10 cellular contexts compared by ENCODE assay signal in the genomic region with DNA sequence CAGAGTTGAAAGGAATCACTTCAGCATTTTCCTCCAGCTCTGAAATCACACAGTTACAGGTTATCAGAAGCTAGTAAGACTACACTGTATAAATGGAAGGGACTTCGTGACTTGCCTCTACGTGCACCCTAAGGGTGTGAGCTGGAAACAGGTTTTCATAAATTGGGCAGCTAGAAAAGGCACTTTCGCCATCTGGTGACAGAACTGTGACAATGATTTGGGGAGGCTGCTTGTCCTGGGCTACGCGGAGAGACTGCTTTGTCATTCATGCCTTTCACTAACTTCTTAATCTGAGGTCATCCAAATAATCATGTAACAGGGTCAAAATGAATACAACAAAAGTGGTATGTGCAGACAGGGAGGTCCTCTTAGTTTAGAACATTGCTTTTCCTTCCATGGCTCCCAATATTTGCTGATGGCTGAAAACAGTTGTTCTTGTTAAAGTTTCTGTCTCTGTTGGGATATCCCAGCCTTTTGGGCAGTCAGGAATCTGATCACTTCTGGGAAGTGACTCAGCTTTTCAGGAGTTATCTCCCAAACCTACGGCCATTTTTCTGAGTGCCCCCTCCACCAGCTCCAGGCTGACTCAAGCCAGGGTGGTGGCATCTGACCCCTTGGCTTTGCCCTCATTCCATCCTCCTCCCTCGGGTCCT. TPM values are rescaled to one million over a fixed set of nuclear protein-coding genes. Genes with fewer than 3 reads are reported as not detected.
DNase-seq lines count a peak whose midpoint lies in the region; ATAC-seq, FAIRE-seq and TF ChIP-seq lines count a peak whose summit lies in the region.
"Had no signal": no experiment of that assay in that cellular context is flagged by ENCODE, and none has a peak within 500 bp of the region (broad histone marks: within the 10 kb centered on the region; RNA-seq: fewer than 3 reads in every experiment).

No MANE protein-coding gene starts in this region.

- no peaks in the 10 kb centered on the region; the same call in 2 of the 3 replicates for H3K9me3 Mint-ChIP-seq in GM23338
- H3K9me3 Mint-ChIP-seq in activated CD8-positive, alpha-beta memory T cell treated with anti-CD3 and anti-CD28 coated beads, Interleukin-2, amount 10 ng/mL, durations not matched to agents 7 days and 5 days (ENCODE audit: low read depth) = peaks cover 10% of the 10 kb centered on the region

- TF ChIP-seq RAD21 in H1 (IDR thresholded peaks at IDR 0.05 in 1 of 2, conservative IDR thresholded peaks at IDR 0.05 in 1 of 2; ENCODE audit: low read depth in 2 of 2, low read length in 2 of 2) = peak; percentile 81 to 86

- no peak for TF ChIP-seq POLR2A in H1 (IDR thresholded peaks at IDR 0.05; ENCODE audit: control extremely low read depth in 1 of 2, low read depth in 2 of 2, low read length in 2 of 2)

- no peak overlapping the region for H2BK15ac ChIP-seq in H1 (ENCODE audit: low read length)

- H2AK5ac ChIP-seq in H1 (ENCODE audit: low read depth, low read length) = no peak overlapping the region

- H4K5ac ChIP-seq in H1 (ENCODE audit: insufficient read length, low read depth, low read length) = no peak overlapping the region

- peak overlapping the region; percentile 70; the same call in 1 of the 2 replicates for H2AFZ ChIP-seq in GM23338
- H2AFZ ChIP-seq in H1 (ENCODE audit: low read length) = peak overlapping the region; percentile 7; the same call in 1 of the 2 replicates

- H3K4ac ChIP-seq in H1 (replicated peaks; ENCODE audit: insufficient read length, low read depth, low read length) = no peak overlapping the region

- peaks cover 13% of the 10 kb centered on the region for H3K4me1 ChIP-seq in GM23338 (ENCODE audit: insufficient read depth)
- H3K4me1 ChIP-seq in H1 (replicated peaks in 1 of 4; ENCODE audit: control insufficient read depth in 3 of 4, insufficient read depth in 4 of 4, low read length in 3 of 4) = peaks cover 0 to 7% (median 2%) of the 10 kb centered on the region in 4 experiments; a peak in 1 of 7 replicates

- no peaks in the 10 kb centered on the region for H3K79me2 ChIP-seq in GM23338 (replicated peaks; ENCODE audit: insufficient read depth)
- no peaks in the 10 kb centered on the region for H3K79me2 ChIP-seq in H1 (ENCODE audit: control insufficient read depth in 1 of 2, insufficient read depth in 2 of 2, low read length in 2 of 2)

- no peak overlapping the region for H3K23ac ChIP-seq in H1 (ENCODE audit: insufficient read length)

- H2BK5ac ChIP-seq in H1 (ENCODE audit: low read depth, low read length) = no peak overlapping the region; the same call in 1 of the 2 replicates

- 0 out of 2 replicates have a peak, but pooled peaks cover 5% of the 10 kb centered on the region for H3K9me2 ChIP-seq in GM23338 (ENCODE audit: insufficient read depth)

- H4K20me1 ChIP-seq in GM23338 (replicated peaks; ENCODE audit: insufficient read depth) (no peaks in the 10 kb centered on the region), H1 (replicated peaks in 1 of 2; ENCODE audit: control insufficient read depth in 1 of 2, insufficient read depth in 2 of 2, low read length in 2 of 2) (peaks cover 0 to 5% of the 10 kb centered on the region in 2 experiments)

- DNase-seq in DMS 273 (lab: John Stamatoyannopoulos, UW; ENCODE audit: unreplicated experiment) = peak; percentile 69
- DNase-seq in DMS 273 treated with DMSO at 0.1 percent for 48 hours (lab: John Stamatoyannopoulos, UW) = no peak
- peak; percentile 84 for DNase-seq in GM23338 (ENCODE audit: low spot score)
- peak; percentile 1 for DNase-seq in M059J (ENCODE audit: low read depth)
- DNase-seq in H1 (ENCODE audit: low read depth in 1 of 2, low spot score in 2 of 2) = peak in 1 of 2 experiments; percentile 43
- peak; percentile 66 for DNase-seq in retina
- DNase-seq in GM03348 (ENCODE audit: low spot score) = no peak
- no peak for DNase-seq in activated CD8-positive, alpha-beta memory T cell treated with anti-CD3 and anti-CD28 coated beads, Interleukin-2, amount 10 ng/mL, durations not matched to agents 7 days and 5 days

- POLR2A ChIA-PET in H1 (lab: Charles Lee; ENCODE audit: partially characterized antibody) = interaction anchor here (0.6 kb wide), 1 partner anchor 10 kb away, joined by 3 read pairs; no protein-coding TSS in a partner anchor

- no peak overlapping the region for H2BK120ac ChIP-seq in H1 (replicated peaks; ENCODE audit: low read depth, low read length)

- no peaks in the 10 kb centered on the region for H3K27me3 ChIP-seq in GM23338 (ENCODE audit: insufficient read depth)
- no peaks in the 10 kb centered on the region for H3K27me3 ChIP-seq in H1 (replicated peaks in 1 of 4; ENCODE audit: control insufficient read depth in 3 of 4, extremely low read depth in 1 of 4, insufficient read depth in 3 of 4, low read length in 3 of 4)

- no peak overlapping the region for H2BK20ac ChIP-seq in H1 (ENCODE audit: low read length)

- no peak overlapping the region for H3K4me3 ChIP-seq in GM23338
- H3K4me3 ChIP-seq in H1 (ENCODE audit: extremely low read depth in 1 of 4, insufficient read depth in 2 of 4, low read depth in 3 of 4, low read length in 4 of 4) = no peak overlapping the region

- WGBS in H1 (ENCODE audit: extremely low coverage in 1 of 2, insufficient coverage in 1 of 2, insufficient read length in 1 of 2, insufficient replicate concordance in 2 of 2, low coverage in 1 of 2, low lambda C conversion rate in 2 of 2, missing lambda C conversion rate in 1 of 2), 2 experiments = 56% methylated on average over 7 of the region's 7 CpGs; no CpG with 5 or more reads in 1 of the 2 experiments

- no peak overlapping the region for H4K91ac ChIP-seq in H1 (replicated peaks; ENCODE audit: insufficient read length, low read length)

- 0 out of 2 replicates have a peak overlapping the region, but pooled peaks have one; percentile 7 for H3K4me2 ChIP-seq in GM23338
- no peak overlapping the region for H3K4me2 ChIP-seq in H1 (ENCODE audit: insufficient read depth in 1 of 2, low read depth in 2 of 2, low read length in 2 of 2)

- no peak overlapping the region for H4K8ac ChIP-seq in H1 (ENCODE audit: extremely low read depth, insufficient read depth, low read length)

- H3K9ac ChIP-seq in H1 (replicated peaks in 1 of 4; ENCODE audit: extremely low read depth in 1 of 4, low read depth in 3 of 4, low read length in 3 of 4) = no peak overlapping the region

- peak overlapping the region; percentile 65; the same call in 1 of the 2 replicates for H3K27ac Mint-ChIP-seq in GM23338
- no peak overlapping the region for H3K27ac Mint-ChIP-seq in activated CD8-positive, alpha-beta memory T cell treated with anti-CD3 and anti-CD28 coated beads, Interleukin-2, amount 10 ng/mL, durations not matched to agents 7 days and 5 days

- peaks cover 18% of the 10 kb centered on the region for H3K4me1 Mint-ChIP-seq in GM23338
- H3K4me1 Mint-ChIP-seq in activated CD8-positive, alpha-beta memory T cell treated with anti-CD3 and anti-CD28 coated beads, Interleukin-2, amount 10 ng/mL, durations not matched to agents 7 days and 5 days = no peaks in the 10 kb centered on the region

- H3K27me3 Mint-ChIP-seq in GM23338 (ENCODE audit: insufficient read depth, low read depth, poor library complexity) = no peaks in the 10 kb centered on the region
- no peaks in the 10 kb centered on the region for H3K27me3 Mint-ChIP-seq in activated CD8-positive, alpha-beta memory T cell treated with anti-CD3 and anti-CD28 coated beads, Interleukin-2, amount 10 ng/mL, durations not matched to agents 7 days and 5 days

- no peak overlapping the region for H3K27ac ChIP-seq in GM23338 (ENCODE audit: low read depth)
- no peak overlapping the region for H3K27ac ChIP-seq in H1 (ENCODE audit: low read depth, low read length)

- no peak overlapping the region for H3K18ac ChIP-seq in H1 (ENCODE audit: extremely low read depth, low read length)

- peaks cover 10% of the 10 kb centered on the region; the same call in 1 of the 2 replicates for H3K23me2 ChIP-seq in H1 (ENCODE audit: low read depth, low read length)

- no peaks in the 10 kb centered on the region for H3K36me3 ChIP-seq in GM23338 (ENCODE audit: insufficient read depth)
- H3K36me3 ChIP-seq in H1 (ENCODE audit: control insufficient read depth in 2 of 4, insufficient read depth in 4 of 4, low read length in 3 of 4) = no peaks in the 10 kb centered on the region

- peak overlapping the region; percentile 3; the same call in 1 of the 2 replicates for H2BK12ac ChIP-seq in H1 (ENCODE audit: low read depth, low read length)

- CTCF ChIA-PET in H1 (lab: Charles Lee; ENCODE audit: partially characterized antibody) = interaction anchor here (0.7 to 4.7 kb wide), 17 partner anchors 9 to 791 kb away, joined by 3 to 23 read pairs (median 3); no protein-coding TSS in a partner anchor
- CTCF ChIA-PET in activated CD8-positive, alpha-beta memory T cell treated with anti-CD3 and anti-CD28 coated beads, Interleukin-2, amount 10 ng/mL, durations not matched to agents 7 days and 5 days (lab: Charles Lee) = no interaction called here

- no peak overlapping the region for H3K56ac ChIP-seq in H1 (replicated peaks; ENCODE audit: insufficient read length, low read depth, low read length)

- H3K9me3 ChIP-seq in H1 (ENCODE audit: insufficient read depth in 2 of 2, low read depth in 1 of 2, low read length in 1 of 2) = no peaks in the 10 kb centered on the region

- peak; percentile 94 for FAIRE-seq in H1 (lab: Jason Lieb, UNC)
- FAIRE-seq: A204.1, TTC549 had no signal

- H3K36me3 Mint-ChIP-seq in GM23338 (ENCODE audit: low read depth) = peaks cover 3% of the 10 kb centered on the region; the same call in 2 of the 3 replicates
- H3K36me3 Mint-ChIP-seq in activated CD8-positive, alpha-beta memory T cell treated with anti-CD3 and anti-CD28 coated beads, Interleukin-2, amount 10 ng/mL, durations not matched to agents 7 days and 5 days = no peaks in the 10 kb centered on the region

- peaks cover 4% of the 10 kb centered on the region; the same call in 1 of the 2 replicates for H3K79me1 ChIP-seq in H1 (ENCODE audit: low read depth, low read length)

- H3K4me3 Mint-ChIP-seq in GM23338 = no peak overlapping the region
- H3K4me3 Mint-ChIP-seq in activated CD8-positive, alpha-beta memory T cell treated with anti-CD3 and anti-CD28 coated beads, Interleukin-2, amount 10 ng/mL, durations not matched to agents 7 days and 5 days = no peak overlapping the region

- peak; percentile 96 for ATAC-seq in GM23338
- ATAC-seq in activated CD8-positive, alpha-beta memory T cell treated with anti-CD3 and anti-CD28 coated beads, Interleukin-2, amount 10 ng/mL, durations not matched to agents 7 days and 5 days = no peak

- no peak overlapping the region for H3K14ac ChIP-seq in H1 (ENCODE audit: insufficient read length)

- no peak for TF ChIP-seq EP300 in H1 (IDR thresholded peaks at IDR 0.05; ENCODE audit: borderline replicate concordance in 1 of 2, low read depth in 2 of 2, low read length in 2 of 2)

- H3F3A ChIP-seq in GM23338 (replicated peaks; ENCODE audit: low read depth) = no peaks in the 10 kb centered on the region

- peak; percentile 65 to 84 for TF ChIP-seq CTCF in GM23338 (conservative IDR thresholded peaks at IDR 0.05; ENCODE audit: low read depth in 2 of 2)
- TF ChIP-seq CTCF in H1 (IDR thresholded peaks at IDR 0.05; ENCODE audit: control extremely low read depth in 1 of 3, insufficient read depth in 1 of 3, low read depth in 1 of 3, low read length in 3 of 3) = peak; percentile 48 to 69 (median 54); a peak in 3 of 4 replicates

RNA-seq across cellular contexts. Expression of a gene that starts 17.8 kb away (rescaled TPM):
- total RNA-seq in GM23338 (2014; rRNA removed; shearing (Covaris generic)) = 0.16 and 0.45 TPM in 2 replicates
- polyA plus RNA-seq in GM23338 (2016; fragmentation: Nextera tagmentation; extraction: Ambion mirVana) = 0.15 and 0.16 TPM in 2 replicates
- under 0.01 TPM in 1 of 2 replicates, not detected in the other for total RNA-seq in M059J (2014; rRNA removed; shearing (Covaris generic))
- 0.30 and 0.31 TPM in 2 replicates for total RNA-seq in H1 (2021; fragmentation: NEBNext Ultra II Directional; extraction: Animal tissue kit (Norgen Biotek cat#: 25700))
- polyA plus RNA-seq in H1 (2011; rRNA removed) = 0.13 and 0.24 TPM in 2 replicates
- polyA plus RNA-seq in H1 (2011; cell fraction: cytosol; rRNA removed) = 0.18 TPM
- polyA plus RNA-seq in H1 (2011; cell fraction: nucleus; rRNA removed) = 0.29 TPM
- polyA plus RNA-seq in H1 (2012, experiment 1 of 2) = 0.12 to 0.29 TPM (median 0.22 TPM) in 4 replicates
- 0.09 TPM for polyA plus RNA-seq in H1 (2012, experiment 2 of 2)
- 0.53 TPM for polyA plus RNA-seq in H1 (2013, experiment 1 of 2)
- 0.46 TPM for polyA plus RNA-seq in H1 (2013, experiment 2 of 2)
- polyA minus RNA-seq in H1 (2011; rRNA and poly(A)+ RNA removed) = 0.09 and 0.39 TPM in 2 replicates
- polyA minus RNA-seq in H1 (2011; cell fraction: cytosol; rRNA and poly(A)+ RNA removed) = not detected
- polyA minus RNA-seq in H1 (2011; cell fraction: nucleus; rRNA and poly(A)+ RNA removed) = 0.60 TPM
- total RNA-seq in activated CD8-positive, alpha-beta memory T cell treated with anti-CD3 and anti-CD28 coated beads, Interleukin-2, amount 10 ng/mL, durations not matched to agents 7 days and 5 days = not detected

Comparison
In these comparisons a context has a peak if more than half of its experiments do, and no peak if none do; other contexts are left out.
1. DNase-seq: peak in DMS 273 (single experiment), GM23338 (single experiment), M059J (single experiment) and retina (single experiment); none in DMS 273 treated with DMSO at 0.1 percent for 48 hours (single experiment), GM03348 (single experiment) and activated CD8-positive, alpha-beta memory T cell treated with anti-CD3 and anti-CD28 coated beads, Interleukin-2, amount 10 ng/mL, durations not matched to agents 7 days and 5 days (single experiment).